ENCODE assay signal across 4 cellular contexts in genomic region chr18:67612281-67612680, GRCh38.
"Had no signal": no experiment of that assay in that cellular context is flagged by ENCODE, and none has a peak within 500 bp of the region (broad histone marks: within the 10 kb centered on the region; RNA-seq: fewer than 3 reads in every experiment).

No MANE protein-coding gene starts in this region.

- H3K4me3 ChIP-seq: GM23338 had no signal

- DNase-seq: H9, HCEC 1CT, IMR-90 had no signal

- H3K27ac Mint-ChIP-seq: GM23338 had no signal

- H3K4me3 Mint-ChIP-seq: GM23338, H9 had no signal

- H3K9me3 Mint-ChIP-seq: GM23338 had no signal

- ATAC-seq: GM23338 had no signal
